ENCODE assay signal across 29 cellular contexts in genomic region chr2:33107690-33108482, GRCh38.
DNase-seq lines count a peak whose midpoint lies in the region; ATAC-seq, FAIRE-seq and TF ChIP-seq lines count a peak whose summit lies in the region.
"Had no signal": no experiment of that assay in that cellular context is flagged by ENCODE, and none has a peak within 500 bp of the region (broad histone marks: within the 10 kb centered on the region; RNA-seq: fewer than 3 reads in every experiment).

No MANE protein-coding gene starts in this region.

- peak overlapping the region; percentile 61 for H3K9ac ChIP-seq in astrocyte (ENCODE audit: low read length)

- H3K4me2 ChIP-seq in astrocyte (ENCODE audit: low read length) = peak overlapping the region; percentile 77

- peaks cover 54% of the 10 kb centered on the region for H3K4me1 Mint-ChIP-seq in astrocyte (ENCODE audit: low read depth, unreplicated experiment)
- H3K4me1 Mint-ChIP-seq: naive thymus-derived CD8-positive, alpha-beta T cell had no signal

- H3K27ac ChIP-seq in right atrium auricular region = peak overlapping the region; percentile 43 to 69
- H3K27ac ChIP-seq in astrocyte (ENCODE audit: low read depth, low read length) = peak overlapping the region; percentile 77
- H3K27ac ChIP-seq: breast epithelium, C4-2B, dorsolateral prefrontal cortex, pancreas, right lobe of liver, upper lobe of left lung had no signal

- H3K27me3 Mint-ChIP-seq in astrocyte (ENCODE audit: low read depth, unreplicated experiment) = no peaks in the 10 kb centered on the region

- H4K20me1 ChIP-seq in astrocyte (ENCODE audit: insufficient read depth, low read length) = no peaks in the 10 kb centered on the region

- H3K9me3 ChIP-seq in right atrium auricular region (no peaks in the 10 kb centered on the region), astrocyte (ENCODE audit: insufficient read depth, low read depth, low read length) (no peaks in the 10 kb centered on the region)
- H3K9me3 ChIP-seq: breast epithelium, pancreas, right lobe of liver, upper lobe of left lung had no signal

- DNase-seq in right atrium auricular region (ENCODE audit: low spot score) (no peak), cardiac septum (ENCODE audit: low spot score) (no peak), astrocyte (ENCODE audit: low read depth) (peak; percentile 20), kidney tubule cell (ENCODE audit: low spot score) (peak; percentile 17), D341Med (ENCODE audit: low spot score) (no peak), C1 segment of cervical spinal cord (lab: John Stamatoyannopoulos, UW) (no peak)
- DNase-seq in effector CD8-positive, alpha-beta T cell (lab: John Stamatoyannopoulos, UW) = no peak
- DNase-seq: activated CD4-positive, CD25-positive, alpha-beta regulatory T cell treated with anti-CD3 and anti-CD28 coated beads, Interleukin-2, amount 50 U/mL, for 72 hours; activated CD8-positive, alpha-beta T cell treated with anti-CD3 and anti-CD28 coated beads, Interleukin-2, amount 10 ng/mL, durations not matched to agents 7 days and 5 days; activated gamma-delta T cell treated with Interleukin-2 at 50 U/mL for 16 hours; activated T-cell treated with anti-CD3 and anti-CD28 coated beads, Interleukin-2, amount 50 U/mL, for 1 hour; Calu3; dorsolateral prefrontal cortex; H9; Kasumi-1; mesendoderm; naive thymus-derived CD8-positive, alpha-beta T cell; NCI-H1048; NCI-H187; NCI-H2227 treated with DMSO at 0.1 percent for 48 hours; NCI-H774; pancreas; right lobe of liver; Right ventricle myocardium superior; stimulated activated CD4-positive, alpha-beta T cell treated with anti-CD3 and anti-CD28 coated beads, Interleukin-15, amount 100 ng/mL, for 24 hours had no signal

- no peak overlapping the region for H2AFZ ChIP-seq in astrocyte (ENCODE audit: low read depth, low read length)

- no peaks in the 10 kb centered on the region for H3K79me2 ChIP-seq in astrocyte (ENCODE audit: insufficient read depth, low read length)

- no peaks in the 10 kb centered on the region for H3K9me3 Mint-ChIP-seq in astrocyte (ENCODE audit: unreplicated experiment)
- H3K9me3 Mint-ChIP-seq: H9 had no signal

- peak overlapping the region; percentile 56 for H3K27ac Mint-ChIP-seq in astrocyte (ENCODE audit: unreplicated experiment)
- H3K27ac Mint-ChIP-seq: activated CD8-positive, alpha-beta T cell treated with anti-CD3 and anti-CD28 coated beads, Interleukin-2, amount 10 ng/mL, durations not matched to agents 7 days and 5 days; H9; naive thymus-derived CD8-positive, alpha-beta T cell had no signal

- TF ChIP-seq CTCF in right atrium auricular region (IDR thresholded peaks at IDR 0.05) = no peak
- TF ChIP-seq CTCF in astrocyte (IDR thresholded peaks at IDR 0.05; ENCODE audit: insufficient read depth, low read depth, low read length) = no peak

- H3K36me3 ChIP-seq in right atrium auricular region (peaks cover 9% of the 10 kb centered on the region), astrocyte (ENCODE audit: insufficient read depth, low read length) (no peaks in the 10 kb centered on the region)
- H3K36me3 ChIP-seq: breast epithelium, pancreas, right lobe of liver, upper lobe of left lung had no signal

- no peak for ATAC-seq in GM21390 (IDR thresholded peaks at IDR 0.05; ENCODE audit: unreplicated experiment)
- ATAC-seq: activated CD8-positive, alpha-beta T cell treated with anti-CD3 and anti-CD28 coated beads, Interleukin-2, amount 10 ng/mL, durations not matched to agents 7 days and 5 days; naive thymus-derived CD8-positive, alpha-beta T cell had no signal

- H3K4me3 ChIP-seq in right atrium auricular region (no peak overlapping the region), astrocyte (ENCODE audit: insufficient read depth, low read depth, low read length) (no peak overlapping the region)
- H3K4me3 ChIP-seq: breast epithelium, dorsolateral prefrontal cortex, pancreas, right lobe of liver, upper lobe of left lung had no signal

- H3K4me1 ChIP-seq in right atrium auricular region (peaks cover 0 to 36% of the 10 kb centered on the region in 2 donors), astrocyte (ENCODE audit: insufficient read depth, low read length) (peaks cover 47% of the 10 kb centered on the region)
- H3K4me1 ChIP-seq: breast epithelium, pancreas, right lobe of liver had no signal

- no peak overlapping the region for H3K4me3 Mint-ChIP-seq in astrocyte (ENCODE audit: unreplicated experiment)
- H3K4me3 Mint-ChIP-seq: activated CD8-positive, alpha-beta T cell treated with anti-CD3 and anti-CD28 coated beads, Interleukin-2, amount 10 ng/mL, durations not matched to agents 7 days and 5 days; H9; naive thymus-derived CD8-positive, alpha-beta T cell had no signal

- H3K27me3 ChIP-seq in right atrium auricular region (no peaks in the 10 kb centered on the region), astrocyte (ENCODE audit: insufficient read depth, low read length) (no peaks in the 10 kb centered on the region)
- H3K27me3 ChIP-seq: breast epithelium, pancreas, right lobe of liver, upper lobe of left lung had no signal

- no peak for FAIRE-seq in astrocyte (lab: Jason Lieb, UNC)
- FAIRE-seq: pancreas had no signal

- H3K36me3 Mint-ChIP-seq in astrocyte (ENCODE audit: low read depth, unreplicated experiment) = no peaks in the 10 kb centered on the region
- H3K36me3 Mint-ChIP-seq: naive thymus-derived CD8-positive, alpha-beta T cell had no signal

- intact Hi-C loops in cardiac septum (cut with DNase I) = no loop called here

Comparison
In these comparisons a context has a peak if more than half of its experiments do, and no peak if none do; other contexts are left out.
1. DNase-seq: peak in astrocyte (single experiment) and kidney tubule cell (single experiment); none in right atrium auricular region (single experiment), cardiac septum (single experiment), effector CD8-positive, alpha-beta T cell (single experiment), D341Med (single experiment) and C1 segment of cervical spinal cord (0 of 14).